ENCODE assay signal across 18 cellular contexts in genomic region chr4:26031704-26032103, GRCh38.
A peak's percentile ranks its signal among the peaks of the same experiment; 100 is the strongest.
DNase-seq lines count a peak whose midpoint lies in the region; ATAC-seq, FAIRE-seq and TF ChIP-seq lines count a peak whose summit lies in the region.
"Had no signal": no experiment of that assay in that cellular context is flagged by ENCODE, and none has a peak within 500 bp of the region (broad histone marks: within the 10 kb centered on the region; RNA-seq: fewer than 3 reads in every experiment).

No MANE protein-coding gene starts in this region.

- peaks cover 7% of the 10 kb centered on the region for H3K9me1 ChIP-seq in IMR-90 (ENCODE audit: insufficient read depth, low read length)

- TF ChIP-seq EP300 in sigmoid colon (IDR thresholded peaks at IDR 0.05) = no peak

- ATAC-seq in IMR-90 (ENCODE audit: low read depth) (no peak), GM21526 (IDR thresholded peaks at IDR 0.05; ENCODE audit: low FRiP score, unreplicated experiment) (no peak)
- ATAC-seq: left ventricle myocardium superior had no signal

- peak overlapping the region; percentile 59 for H2AK5ac ChIP-seq in IMR-90 (ENCODE audit: low read depth, low read length)

- H3K36me3 ChIP-seq in IMR-90 (ENCODE audit: control insufficient read depth, insufficient read depth, low read length) (no peaks in the 10 kb centered on the region), sigmoid colon (no peaks in the 10 kb centered on the region)
- H3K36me3 ChIP-seq: tibial artery had no signal

- in situ Hi-C loops in IMR-90 (cut with MboI; ENCODE audit: low sequenced_read_pairs) = no loop called here

- dilution Hi-C loops in IMR-90 (cut with HindIII; ENCODE audit: low sequenced_read_pairs, unreplicated experiment) = no loop called here

- H2AFZ ChIP-seq in IMR-90 (replicated peaks; ENCODE audit: low read length, poor library complexity) = peak overlapping the region; percentile 14

- peak overlapping the region; percentile 39 for H4K91ac ChIP-seq in IMR-90 (ENCODE audit: insufficient read depth, low read depth, low read length)

- H4K8ac ChIP-seq in IMR-90 (ENCODE audit: low read depth in 2 of 2, low read length in 2 of 2) = peak overlapping the region; percentile 1 to 64; a peak in 2 of 4 replicates

- no peaks in the 10 kb centered on the region for H3K9me3 Mint-ChIP-seq in dendritic cell treated with granulocyte-macrophage colony-stimulating factor and Interleukin-4, amounts not matched to agents 40 ng/mL and 50 ng/mL, for 4 days
- H3K9me3 Mint-ChIP-seq: central memory CD8-positive, alpha-beta T cell had no signal

- H3K56ac ChIP-seq in IMR-90 (ENCODE audit: extremely low read depth, insufficient read depth, low read length) = no peak overlapping the region

- no peak for FAIRE-seq in GM12892 (lab: Jason Lieb, UNC)
- FAIRE-seq: H54 had no signal

- H3K4me3 Mint-ChIP-seq in dendritic cell treated with granulocyte-macrophage colony-stimulating factor and Interleukin-4, amounts not matched to agents 40 ng/mL and 50 ng/mL, for 4 days = no peak overlapping the region
- H3K4me3 Mint-ChIP-seq: central memory CD8-positive, alpha-beta T cell had no signal

- TF ChIP-seq CTCF in IMR-90 (conservative IDR thresholded peaks at IDR 0.05; ENCODE audit: low read depth, low read length) (no peak), sigmoid colon (IDR thresholded peaks at IDR 0.05) (no peak)

- peak; percentile 16 for DNase-seq in NCI-H1092 treated with DMSO at 0.1 percent for 48 hours (lab: John Stamatoyannopoulos, UW)
- no peak for DNase-seq in NCI-H1092 (lab: John Stamatoyannopoulos, UW)
- no peak for DNase-seq in IMR-90
- no peak for DNase-seq in sigmoid colon
- DNase-seq in inferior parietal cortex (ENCODE audit: extremely low spot score) = no peak
- DNase-seq in GM12892 (ENCODE audit: insufficient read length) = no peak
- DNase-seq: activated gamma-delta T cell treated with Interleukin-2 at 50 U/mL for 16 hours; effector CD8-positive, alpha-beta T cell; head of caudate nucleus; left ventricle myocardium superior; NCI-H1694; T-helper 1 cell; tibial artery had no signal

- peak overlapping the region; percentile 16; the same call in 1 of the 2 replicates for H3K4me2 ChIP-seq in IMR-90 (ENCODE audit: low read depth, low read length)

- no TSS peak for BruUV-seq in IMR-90 (replicated peaks; lab: Mats Ljungman, UMichigan)

- H3K9ac ChIP-seq in IMR-90 (ENCODE audit: low read depth, low read length) = no peak overlapping the region

- H3K27ac ChIP-seq in IMR-90 (ENCODE audit: insufficient read depth, low read length) = peak overlapping the region; percentile 43; the same call in 1 of the 2 replicates
- H3K27ac ChIP-seq in sigmoid colon = peak overlapping the region; percentile 62 to 73 (median 68)
- H3K27ac ChIP-seq: 22Rv1 had no signal

- no CpG with 5 or more reads among the region's 4 CpGs for WGBS in IMR-90 (ENCODE audit: extremely low coverage in 2 of 2, insufficient read length in 1 of 2), 2 experiments
- 37 to 75% methylated on average over 4 of the region's 4 CpGs for WGBS in sigmoid colon, 2 donors

- peak overlapping the region; percentile 58 for H3K18ac ChIP-seq in IMR-90 (ENCODE audit: low read depth, low read length)

- peak overlapping the region; percentile 5 for H2AK9ac ChIP-seq in IMR-90 (replicated peaks; ENCODE audit: low read depth, low read length, poor library complexity)

- CTCF ChIA-PET in IMR-90 (lab: Yijun Ruan, JAX) = interaction anchor here (0.6 kb wide), 1 partner anchor 106 kb away, joined by 3 read pairs; no protein-coding TSS in a partner anchor

- H2BK20ac ChIP-seq in IMR-90 (ENCODE audit: low read depth, low read length) = peak overlapping the region; percentile 70

- peak overlapping the region; percentile 28 for H4K5ac ChIP-seq in IMR-90 (ENCODE audit: low read depth, low read length)

- no peak for TF ChIP-seq RAD21 in IMR-90 (IDR thresholded peaks at IDR 0.05; ENCODE audit: low read length)

- H3K4me3 ChIP-seq in IMR-90 (ENCODE audit: insufficient read depth, low read depth, low read length) (no peak overlapping the region), sigmoid colon (no peak overlapping the region)
- H3K4me3 ChIP-seq: tibial artery had no signal

- peak overlapping the region; percentile 19 for H3K4ac ChIP-seq in IMR-90 (ENCODE audit: low read depth, low read length)

- H2BK120ac ChIP-seq in IMR-90 (ENCODE audit: low read depth, low read length) = peak overlapping the region; percentile 60

- POLR2A ChIA-PET in IMR-90 (lab: Charles Lee; ENCODE audit: unreplicated experiment) = no interaction called here

- peaks cover 75% of the 10 kb centered on the region for H3K4me1 Mint-ChIP-seq in dendritic cell treated with granulocyte-macrophage colony-stimulating factor and Interleukin-4, amounts not matched to agents 40 ng/mL and 50 ng/mL, for 4 days (ENCODE audit: low read depth)

- H4K20me1 ChIP-seq in IMR-90 (ENCODE audit: insufficient read depth, low read length) = no peaks in the 10 kb centered on the region; the same call in 1 of the 2 replicates

- peak overlapping the region; percentile 37; the same call in 2 of the 3 replicates for H2BK15ac ChIP-seq in IMR-90 (ENCODE audit: low read depth, low read length)

- peaks cover 14% of the 10 kb centered on the region for H3K27me3 Mint-ChIP-seq in dendritic cell treated with granulocyte-macrophage colony-stimulating factor and Interleukin-4, amounts not matched to agents 40 ng/mL and 50 ng/mL, for 4 days

- H3K14ac ChIP-seq in IMR-90 (replicated peaks; ENCODE audit: low read depth, low read length) = peak overlapping the region; percentile 60

- H2BK5ac ChIP-seq in IMR-90 (ENCODE audit: low read depth, low read length, poor library complexity, severe bottlenecking) = peak overlapping the region; percentile 71

- H3K79me1 ChIP-seq in IMR-90 (ENCODE audit: low read depth in 1 of 2, low read length in 2 of 2) = no peaks in the 10 kb centered on the region

- peaks cover 19% of the 10 kb centered on the region for H3K4me1 ChIP-seq in IMR-90 (ENCODE audit: control insufficient read depth, insufficient read depth, low read length)
- H3K4me1 ChIP-seq in sigmoid colon = peaks cover 0 to 28% (median 20%) of the 10 kb centered on the region in 4 donors

- H3K27me3 ChIP-seq in IMR-90 (ENCODE audit: control insufficient read depth, insufficient read depth, low read length) (no peaks in the 10 kb centered on the region), sigmoid colon (no peaks in the 10 kb centered on the region)
- H3K27me3 ChIP-seq: tibial artery had no signal

- TF ChIP-seq POLR2A in IMR-90 (IDR thresholded peaks at IDR 0.05; ENCODE audit: low read depth, low read length) (no peak), sigmoid colon (IDR thresholded peaks at IDR 0.05) (no peak), GM12892 (IDR thresholded peaks at IDR 0.05; ENCODE audit: low read depth, low read length) (no peak)

- H3K27ac Mint-ChIP-seq in dendritic cell treated with granulocyte-macrophage colony-stimulating factor and Interleukin-4, amounts not matched to agents 40 ng/mL and 50 ng/mL, for 4 days = peak overlapping the region; percentile 33

- no peaks in the 10 kb centered on the region for H3K36me3 Mint-ChIP-seq in dendritic cell treated with granulocyte-macrophage colony-stimulating factor and Interleukin-4, amounts not matched to agents 40 ng/mL and 50 ng/mL, for 4 days (ENCODE audit: low read depth)

- H3K9me3 ChIP-seq in IMR-90 (ENCODE audit: control insufficient read depth, insufficient read depth, low read length) = no peaks in the 10 kb centered on the region
- no peaks in the 10 kb centered on the region for H3K9me3 ChIP-seq in sigmoid colon
- H3K9me3 ChIP-seq: tibial artery had no signal

- H3K23ac ChIP-seq in IMR-90 (ENCODE audit: low read depth, low read length) = peak overlapping the region; percentile 7; the same call in 1 of the 2 replicates

- intact Hi-C loops in IMR-90 (cut with micrococcal nuclease) (loop anchor here (1.0 to 5.0 kb wide), 2 partner anchors 111 to 289 kb away; no protein-coding TSS in a partner anchor), sigmoid colon (cut with DNase I) (no loop called here)
- intact Hi-C loops in dendritic cell treated with granulocyte-macrophage colony-stimulating factor and Interleukin-4, amounts not matched to agents 40 ng/mL and 50 ng/mL, for 4 days (cut with micrococcal nuclease) = no loop called here

TF ChIP-seq in IMR-90, 13 proteins besides CTCF, POLR2A, EP300 and RAD21:
- no peak for TF ChIP-seq SMC3 (IDR thresholded peaks at IDR 0.05; ENCODE audit: low read depth, low read length)
- TF ChIP-seq FOS (IDR thresholded peaks at IDR 0.05; ENCODE audit: low read depth, low read length) = no peak
- TF ChIP-seq BHLHE40 (IDR thresholded peaks at IDR 0.05; ENCODE audit: low read depth, low read length) = no peak
- TF ChIP-seq, protein P1, sequence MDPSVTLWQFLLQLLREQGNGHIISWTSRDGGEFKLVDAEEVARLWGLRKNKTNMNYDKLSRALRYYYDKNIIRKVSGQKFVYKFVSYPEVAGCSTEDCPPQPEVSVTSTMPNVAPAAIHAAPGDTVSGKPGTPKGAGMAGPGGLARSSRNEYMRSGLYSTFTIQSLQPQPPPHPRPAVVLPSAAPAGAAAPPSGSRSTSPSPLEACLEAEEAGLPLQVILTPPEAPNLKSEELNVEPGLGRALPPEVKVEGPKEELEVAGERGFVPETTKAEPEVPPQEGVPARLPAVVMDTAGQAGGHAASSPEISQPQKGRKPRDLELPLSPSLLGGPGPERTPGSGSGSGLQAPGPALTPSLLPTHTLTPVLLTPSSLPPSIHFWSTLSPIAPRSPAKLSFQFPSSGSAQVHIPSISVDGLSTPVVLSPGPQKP (IDR thresholded peaks at IDR 0.05; ENCODE audit: borderline replicate concordance, low read depth, low read length) = no peak
- no peak for TF ChIP-seq CEBPB (IDR thresholded peaks at IDR 0.05; ENCODE audit: low read depth, low read length)
- no peak for TF ChIP-seq MAFK (IDR thresholded peaks at IDR 0.05; ENCODE audit: low read depth, low read length)
- TF ChIP-seq NFE2L2 (IDR thresholded peaks at IDR 0.05; ENCODE audit: low read depth, low read length) = no peak
- no peak for TF ChIP-seq USF2 (IDR thresholded peaks at IDR 0.05; ENCODE audit: low read depth, low read length)
- TF ChIP-seq RFX5 (IDR thresholded peaks at IDR 0.05; ENCODE audit: low read depth, low read length) = no peak
- TF ChIP-seq MXI1 (IDR thresholded peaks at IDR 0.05; ENCODE audit: borderline replicate concordance, low read depth, low read length) = no peak
- TF ChIP-seq MAZ (IDR thresholded peaks at IDR 0.05; ENCODE audit: borderline replicate concordance, low read depth, low read length) = no peak
- TF ChIP-seq CHD1 (IDR thresholded peaks at IDR 0.05; ENCODE audit: low read depth, low read length) = no peak
- no peak for TF ChIP-seq RCOR1 (IDR thresholded peaks at IDR 0.05; ENCODE audit: insufficient replicate concordance, low read length)
TF ChIP-seq in IMR-90: peak in this region for 0.
